In genomic region chr1:234310460-234310817, GRCh38 we compare ENCODE assay signal across 14 cellular contexts.
DNase-seq lines count a peak whose midpoint lies in the region; ATAC-seq, FAIRE-seq and TF ChIP-seq lines count a peak whose summit lies in the region.
"Had no signal": no experiment of that assay in that cellular context is flagged by ENCODE, and none has a peak within 500 bp of the region (broad histone marks: within the 10 kb centered on the region; RNA-seq: fewer than 3 reads in every experiment).

No MANE protein-coding gene starts in this region.

- no peak overlapping the region for H3K27ac Mint-ChIP-seq in astrocyte (ENCODE audit: unreplicated experiment)
- H3K27ac Mint-ChIP-seq: activated CD8-positive, alpha-beta T cell treated with anti-CD3 and anti-CD28 coated beads, Interleukin-2, amount 10 ng/mL, durations not matched to agents 7 days and 5 days; activated T-cell treated with anti-CD3 and anti-CD28 coated beads, Interleukin-2, amount 50 U/mL, for 72 hours; B cell; natural killer cell treated with Interleukin-12 subunit alpha and Interleukin-12 subunit beta and Interleukin-15 and Interleukin-18, amount 100 ng/mL, for 72 hours had no signal

- peaks cover 11% of the 10 kb centered on the region for H3K4me1 Mint-ChIP-seq in astrocyte (ENCODE audit: low read depth, unreplicated experiment)

- H3K9me3 ChIP-seq in astrocyte (ENCODE audit: insufficient read depth, low read depth, low read length) (no peaks in the 10 kb centered on the region), osteoblast (ENCODE audit: low read depth, low read length) (no peaks in the 10 kb centered on the region), uterus (no peaks in the 10 kb centered on the region)

- H3K9ac ChIP-seq in KMS-11 = no peak overlapping the region
- peak overlapping the region; percentile 64 for H3K9ac ChIP-seq in astrocyte (ENCODE audit: low read length)

- H3K27ac ChIP-seq in KMS-11 = no peak overlapping the region
- peak overlapping the region; percentile 16 for H3K27ac ChIP-seq in astrocyte (ENCODE audit: low read depth, low read length)
- H3K27ac ChIP-seq in osteoblast (ENCODE audit: low read depth, low read length) = no peak overlapping the region
- H3K27ac ChIP-seq in uterus = no peak overlapping the region

- no peak overlapping the region for H3K4me3 Mint-ChIP-seq in astrocyte (ENCODE audit: unreplicated experiment)
- H3K4me3 Mint-ChIP-seq: activated CD8-positive, alpha-beta T cell treated with anti-CD3 and anti-CD28 coated beads, Interleukin-2, amount 10 ng/mL, durations not matched to agents 7 days and 5 days; central memory CD8-positive, alpha-beta T cell; natural killer cell treated with Interleukin-12 subunit alpha and Interleukin-12 subunit beta and Interleukin-15 and Interleukin-18, amount 100 ng/mL, for 72 hours had no signal

- peaks cover 15% of the 10 kb centered on the region for H3K27me3 Mint-ChIP-seq in astrocyte (ENCODE audit: low read depth, unreplicated experiment)
- H3K27me3 Mint-ChIP-seq: central memory CD8-positive, alpha-beta T cell had no signal

- peak overlapping the region; percentile 57; the same call in 1 of the 2 replicates for H2AFZ ChIP-seq in KMS-11 (ENCODE audit: low read depth)
- no peak overlapping the region for H2AFZ ChIP-seq in astrocyte (ENCODE audit: low read depth, low read length)
- no peak overlapping the region for H2AFZ ChIP-seq in osteoblast (ENCODE audit: low read length)

- FAIRE-seq in astrocyte (lab: Jason Lieb, UNC) = no peak
- FAIRE-seq: G401.6, small intestine had no signal

- DNase-seq in astrocyte (ENCODE audit: low read depth) (no peak), osteoblast (ENCODE audit: insufficient read length, low spot score, missing footprints) (no peak), hippocampal formation (lab: John Stamatoyannopoulos, UW) (no peak), uterus (no peak), Right ventricle myocardium inferior (ENCODE audit: missing footprints) (no peak)

- H3K4me3 ChIP-seq in KMS-11 (IDR thresholded peaks at IDR 0.05; ENCODE audit: insufficient read depth, low read depth, low read length) (peak overlapping the region; percentile 39), astrocyte (ENCODE audit: insufficient read depth, low read depth, low read length) (peak overlapping the region; percentile 43), osteoblast (ENCODE audit: insufficient read depth, low read length) (peak overlapping the region; percentile 59), uterus (no peak overlapping the region)

- TF ChIP-seq CTCF in KMS-11 (conservative IDR thresholded peaks at IDR 0.05; ENCODE audit: low read depth, low read length) = no peak
- TF ChIP-seq CTCF in astrocyte (IDR thresholded peaks at IDR 0.05; ENCODE audit: insufficient read depth, low read depth, low read length) = no peak
- no peak for TF ChIP-seq CTCF in osteoblast (IDR thresholded peaks at IDR 0.05; ENCODE audit: extremely low read depth, low read depth, low read length)
- no peak for TF ChIP-seq CTCF in uterus (IDR thresholded peaks at IDR 0.05)

- H3K4me2 ChIP-seq in KMS-11 (no peak overlapping the region), astrocyte (ENCODE audit: low read length) (peak overlapping the region; percentile 81), osteoblast (ENCODE audit: insufficient read depth, low read length) (peak overlapping the region; percentile 80)

- no peaks in the 10 kb centered on the region for H3K9me3 Mint-ChIP-seq in astrocyte (ENCODE audit: unreplicated experiment)
- H3K9me3 Mint-ChIP-seq: activated T-cell treated with anti-CD3 and anti-CD28 coated beads, Interleukin-2, amount 50 U/mL, for 72 hours; central memory CD8-positive, alpha-beta T cell; natural killer cell treated with Interleukin-12 subunit alpha and Interleukin-12 subunit beta and Interleukin-15 and Interleukin-18, amount 100 ng/mL, for 72 hours had no signal

- ATAC-seq in GM21515 (IDR thresholded peaks at IDR 0.05; ENCODE audit: unreplicated experiment) (peak; percentile 10), Right ventricle myocardium inferior (no peak)

- H3K36me3 ChIP-seq in KMS-11 (ENCODE audit: insufficient read depth) (no peaks in the 10 kb centered on the region), astrocyte (ENCODE audit: insufficient read depth, low read length) (no peaks in the 10 kb centered on the region), osteoblast (ENCODE audit: insufficient read depth, low read length) (no peaks in the 10 kb centered on the region), uterus (no peaks in the 10 kb centered on the region)

- H3K79me2 ChIP-seq in KMS-11 (ENCODE audit: insufficient read depth, low read depth) (no peaks in the 10 kb centered on the region), astrocyte (ENCODE audit: insufficient read depth, low read length) (no peaks in the 10 kb centered on the region), osteoblast (ENCODE audit: insufficient read depth, low read length) (no peaks in the 10 kb centered on the region)

- intact Hi-C loops in uterus (cut with DNase I; ENCODE audit: low total_unique reads) (no loop called here), Right ventricle myocardium inferior (cut with DNase I) (loop anchor here (2.0 to 5.0 kb wide), 2 partner anchors 156 to 198 kb away; no protein-coding TSS in a partner anchor)

- no peaks in the 10 kb centered on the region for H3K27me3 ChIP-seq in KMS-11 (ENCODE audit: insufficient read depth, low read depth)
- no peaks in the 10 kb centered on the region for H3K27me3 ChIP-seq in astrocyte (ENCODE audit: insufficient read depth, low read length)
- peaks cover 7% of the 10 kb centered on the region for H3K27me3 ChIP-seq in osteoblast (ENCODE audit: insufficient read depth, low read length)
- H3K27me3 ChIP-seq in uterus = no peaks in the 10 kb centered on the region

- H3K4me1 ChIP-seq in KMS-11 (ENCODE audit: low read depth, poor library complexity, severe bottlenecking) (peaks cover 3% of the 10 kb centered on the region), astrocyte (ENCODE audit: insufficient read depth, low read length) (peaks cover 19% of the 10 kb centered on the region), osteoblast (ENCODE audit: insufficient read depth, low read length) (peaks cover 18% of the 10 kb centered on the region), uterus (no peaks in the 10 kb centered on the region)

- H3K36me3 Mint-ChIP-seq in astrocyte (ENCODE audit: low read depth, unreplicated experiment) = peaks cover 5% of the 10 kb centered on the region
- H3K36me3 Mint-ChIP-seq: natural killer cell treated with Interleukin-12 subunit alpha and Interleukin-12 subunit beta and Interleukin-15 and Interleukin-18, amount 100 ng/mL, for 72 hours had no signal

- H4K20me1 ChIP-seq in KMS-11 (ENCODE audit: insufficient read depth) = no peaks in the 10 kb centered on the region
- no peaks in the 10 kb centered on the region for H4K20me1 ChIP-seq in astrocyte (ENCODE audit: insufficient read depth, low read length)
- no peaks in the 10 kb centered on the region for H4K20me1 ChIP-seq in osteoblast (ENCODE audit: insufficient read depth, low read length)

- TF ChIP-seq POLR2A in uterus (IDR thresholded peaks at IDR 0.05) = no peak

Comparison
In these comparisons a context has a peak if more than half of its experiments do, and no peak if none do; other contexts are left out.
1. H3K4me3 ChIP-seq: peak in KMS-11 (single experiment), astrocyte (single experiment) and osteoblast (single experiment); none in uterus (0 of 2).